ENCODE assay signal across 13 cellular contexts in genomic region chr5:131610198-131611063, GRCh38. TPM values are rescaled to one million over a fixed set of nuclear protein-coding genes. Genes with fewer than 3 reads are reported as not detected.
A peak's percentile ranks its signal among the peaks of the same experiment; 100 is the strongest.
DNase-seq lines count a peak whose midpoint lies in the region; TF ChIP-seq lines count a peak whose summit lies in the region.
"Had no signal": no experiment of that assay in that cellular context is flagged by ENCODE, and none has a peak within 500 bp of the region (broad histone marks: within the 10 kb centered on the region; RNA-seq: fewer than 3 reads in every experiment).

No MANE protein-coding gene starts in this region.

- no peak overlapping the region for H2AFZ ChIP-seq in PC-9

- no peaks in the 10 kb centered on the region; the same call in 1 of the 2 replicates for H3F3A ChIP-seq in PC-9 (ENCODE audit: insufficient read depth, low read depth)

- H3K36me3 ChIP-seq in PC-9 (ENCODE audit: low read depth) (no peaks in the 10 kb centered on the region), neutrophil (no peaks in the 10 kb centered on the region)

- H3K9me3 ChIP-seq in PC-9 (ENCODE audit: insufficient read depth, low read depth) (no peaks in the 10 kb centered on the region), neutrophil (no peaks in the 10 kb centered on the region)

- intact Hi-C loops in PC-9 (cut with micrococcal nuclease; ENCODE audit: unreplicated experiment): loop anchor here (2.0 kb wide), 1 partner anchor 24 kb away; the partner anchor contains the start of gene RAPGEF6

- H3K9me3 Mint-ChIP-seq in endothelial cell (ENCODE audit: unreplicated experiment): no peaks in the 10 kb centered on the region
- H3K9me3 Mint-ChIP-seq: neural crest cell had no signal

- DNase-seq in EH (ENCODE audit: low read depth): peak; percentile 87
- DNase-seq in PC-9: peak; percentile 18 to 70
- DNase-seq in epithelial cell of esophagus (ENCODE audit: low read depth): peak; percentile 81
- no peak for DNase-seq in stimulated activated CD4-positive, alpha-beta T cell treated with anti-CD3 and anti-CD28 coated beads, Interleukin-4, amount 100 ng/mL, for 24 hours
- DNase-seq in pons (ENCODE audit: low spot score): no peak
- DNase-seq in HEK293T (ENCODE audit: extremely low spot score): no peak
- no peak for DNase-seq in endothelial cell (ENCODE audit: low spot score)
- DNase-seq: activated CD4-positive, CD25-positive, alpha-beta regulatory T cell; activated naive CD4-positive, alpha-beta T cell treated with anti-CD3 and anti-CD28 coated beads, Interleukin-2, amount 50 U/mL, for 16 hours; KBM-7; NCI-H82 had no signal

- peaks cover 18% of the 10 kb centered on the region for H4K20me1 ChIP-seq in PC-9 (ENCODE audit: insufficient read depth)

- no peaks in the 10 kb centered on the region for H3K9me2 ChIP-seq in PC-9 (ENCODE audit: insufficient read depth)

- POLR2A ChIA-PET in PC-9 (lab: Charles Lee; ENCODE audit: unreplicated experiment) (no interaction called here), HEK293T (lab: Yijun Ruan, JAX) (no interaction called here)

- H3K4me1 Mint-ChIP-seq in endothelial cell (ENCODE audit: unreplicated experiment): no peaks in the 10 kb centered on the region

- H3K79me2 ChIP-seq in PC-9 (ENCODE audit: low read depth): peaks cover 92% of the 10 kb centered on the region

- H3K27me3 ChIP-seq in PC-9 (ENCODE audit: insufficient read depth, low read depth): no peaks in the 10 kb centered on the region
- no peaks in the 10 kb centered on the region for H3K27me3 ChIP-seq in neutrophil

- H3K27ac Mint-ChIP-seq in endothelial cell (ENCODE audit: unreplicated experiment): no peak overlapping the region

- BruUV-seq in PC-9 (replicated peaks; lab: Mats Ljungman, UMichigan): no TSS peak

- H3K4me1 ChIP-seq in PC-9 (replicated peaks; ENCODE audit: insufficient read depth) (peaks cover 11% of the 10 kb centered on the region; the same call in 1 of the 2 replicates), neutrophil (ENCODE audit: control insufficient read depth in 1 of 2, insufficient read depth in 1 of 2, low read depth in 1 of 2, low read length in 1 of 2) (peaks cover 6 to 25% of the 10 kb centered on the region in 2 experiments)

- CTCF ChIA-PET in PC-9 (lab: Charles Lee): no interaction called here
- CTCF ChIA-PET in HEK293T (lab: Yijun Ruan, JAX): interaction anchor here (1.1 kb wide), 1 partner anchor 21 kb away, joined by 3 read pairs; no protein-coding TSS in a partner anchor

- no peak overlapping the region for H3K4me3 Mint-ChIP-seq in endothelial cell (ENCODE audit: unreplicated experiment)
- H3K4me3 Mint-ChIP-seq: neural crest cell had no signal

- H3K27ac ChIP-seq in PC-9 (no peak overlapping the region), neutrophil (peak overlapping the region; percentile 39)

- H3K4me3 ChIP-seq in PC-9 (no peak overlapping the region), epithelial cell of esophagus (ENCODE audit: low read length) (no peak overlapping the region), neutrophil (ENCODE audit: low read depth in 1 of 2, low read length in 1 of 2) (no peak overlapping the region)

- H3K27me3 Mint-ChIP-seq in endothelial cell (ENCODE audit: unreplicated experiment): no peaks in the 10 kb centered on the region

- H3K4me2 ChIP-seq in PC-9: no peak overlapping the region

- TF ChIP-seq CTCF in PC-9 (conservative IDR thresholded peaks at IDR 0.05): no peak
- no peak for TF ChIP-seq CTCF in epithelial cell of esophagus (IDR thresholded peaks at IDR 0.05; ENCODE audit: insufficient read depth, low read depth, low read length, missing control alignments)
- TF ChIP-seq CTCF in neutrophil (IDR thresholded peaks at IDR 0.05): no peak
- TF ChIP-seq CTCF in endothelial cell (IDR thresholded peaks at IDR 0.05; ENCODE audit: unreplicated experiment): no peak

- H3K36me3 Mint-ChIP-seq in endothelial cell (ENCODE audit: low read depth, unreplicated experiment): no peaks in the 10 kb centered on the region

TF ChIP-seq in HEK293T, 16 proteins besides CTCF, POLR2A, EP300 and RAD21:
- no peak for TF ChIP-seq FOXA1 (IDR thresholded peaks at IDR 0.05)
- TF ChIP-seq PKNOX1 (IDR thresholded peaks at IDR 0.05): no peak
- no peak for TF ChIP-seq TARDBP (IDR thresholded peaks at IDR 0.05)
TF ChIP-seq in HEK293T: peak in this region for 0.

RNA-seq across cellular contexts. Expression of gene RAPGEF6, which starts 24.6 kb away (rescaled TPM):
- total RNA-seq in PC-9 (2021) (17.1 and 21.9 TPM in 2 replicates), endothelial cell (ENCODE audit: unreplicated experiment) (16.9 TPM)

Comparison
In these comparisons a context has a peak if more than half of its experiments do, and no peak if none do; other contexts are left out.
1. DNase-seq: peak in EH (single experiment), PC-9 (2 of 2) and epithelial cell of esophagus (single experiment); none in stimulated activated CD4-positive, alpha-beta T cell treated with anti-CD3 and anti-CD28 coated beads, Interleukin-4, amount 100 ng/mL, for 24 hours (single experiment), pons (single experiment), HEK293T (single experiment) and endothelial cell (single experiment).